ENCODE assay signal across 8 cellular contexts in the genomic region with DNA sequence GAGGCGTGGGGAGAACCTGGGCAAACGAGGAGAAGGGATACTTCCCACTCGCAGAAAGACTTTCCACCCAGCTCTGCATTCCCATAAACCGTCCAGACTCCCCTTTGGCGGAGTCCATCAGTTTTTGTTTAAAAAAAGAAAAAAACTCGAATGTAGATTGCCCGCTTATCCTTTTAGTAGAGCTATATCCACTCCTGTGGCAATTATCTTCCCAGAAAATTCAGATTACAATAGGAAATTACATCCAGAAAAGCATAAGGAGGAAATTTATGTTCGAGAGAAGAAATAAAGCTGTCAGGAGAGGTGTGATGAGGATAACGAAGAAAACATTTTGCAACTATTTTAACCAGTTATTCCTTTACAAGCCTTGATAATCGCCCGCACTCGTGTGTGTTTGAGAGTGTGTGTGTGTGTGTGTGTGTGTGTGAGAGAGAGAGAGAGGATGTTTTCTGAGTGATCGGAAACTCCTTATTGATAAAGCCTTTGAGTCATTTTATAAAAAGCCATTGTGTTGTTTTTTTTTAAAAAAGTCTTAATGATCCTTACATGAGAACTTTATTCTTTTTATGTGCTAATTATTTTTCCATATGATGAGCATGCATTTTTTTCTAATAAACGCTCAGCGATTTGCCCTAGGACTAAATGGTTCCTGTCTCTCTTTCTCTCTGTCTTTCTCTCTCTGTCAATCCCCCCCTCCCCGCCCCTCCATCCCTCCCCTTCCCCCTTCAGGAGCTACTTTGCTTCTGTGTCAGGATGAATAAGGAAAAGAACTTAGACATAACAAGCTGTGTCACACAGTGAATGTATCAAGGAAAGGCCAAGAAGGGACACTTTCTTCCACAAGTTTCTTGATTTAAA. TPM values are rescaled to one million over a fixed set of nuclear protein-coding genes. Genes with fewer than 3 reads are reported as not detected.
A peak's percentile ranks its signal among the peaks of the same experiment; 100 is the strongest.
DNase-seq lines count a peak whose midpoint lies in the region; ATAC-seq and TF ChIP-seq lines count a peak whose summit lies in the region.

No MANE protein-coding gene starts in this region.

- TF ChIP-seq CTCF in retinal pigment epithelial cell (conservative IDR thresholded peaks at IDR 0.05; ENCODE audit: low read depth, low read length): no peak

- peaks cover 29% of the 10 kb centered on the region for H3K36me3 Mint-ChIP-seq in activated T-helper 17 cell treated with anti-CD3 and anti-CD28 coated beads, Interleukin-2, amount 50 U/mL, for 72 hours (ENCODE audit: low read depth)

- peaks cover 17% of the 10 kb centered on the region for H3K4me1 Mint-ChIP-seq in activated T-helper 17 cell treated with anti-CD3 and anti-CD28 coated beads, Interleukin-2, amount 50 U/mL, for 72 hours

- H3K4me3 ChIP-seq in retinal pigment epithelial cell (ENCODE audit: low read length): peak overlapping the region; percentile 90

- no peaks in the 10 kb centered on the region for H3K27me3 Mint-ChIP-seq in activated T-helper 17 cell treated with anti-CD3 and anti-CD28 coated beads, Interleukin-2, amount 50 U/mL, for 72 hours

- peak; percentile 6 for DNase-seq in COLO668 (lab: John Stamatoyannopoulos, UW; ENCODE audit: unreplicated experiment)
- DNase-seq in LoVo (ENCODE audit: low spot score): peak; percentile 5
- peak; percentile 13 for DNase-seq in glomerular visceral epithelial cell (ENCODE audit: extremely low spot score)
- no peak for DNase-seq in retinal pigment epithelial cell (ENCODE audit: low read depth)
- no peak for DNase-seq in SIG-M5 treated with dmso at 0.1 percent for 504 hours (lab: John Stamatoyannopoulos, UW; ENCODE audit: unreplicated experiment)

- H3K27ac Mint-ChIP-seq in activated T-helper 17 cell treated with anti-CD3 and anti-CD28 coated beads, Interleukin-2, amount 50 U/mL, for 72 hours: peak overlapping the region; percentile 96

- no peak for ATAC-seq in activated T-helper 17 cell treated with anti-CD3 and anti-CD28 coated beads, Interleukin-2, amount 50 U/mL, for 72 hours (replicated peaks)
- ATAC-seq in GM18870 (IDR thresholded peaks at IDR 0.05; ENCODE audit: unreplicated experiment) (no peak), HG02852 (IDR thresholded peaks at IDR 0.05; ENCODE audit: unreplicated experiment) (no peak)

- no peak overlapping the region for H3K4me3 Mint-ChIP-seq in activated T-helper 17 cell treated with anti-CD3 and anti-CD28 coated beads, Interleukin-2, amount 50 U/mL, for 72 hours

- H3K9me3 Mint-ChIP-seq in activated T-helper 17 cell treated with anti-CD3 and anti-CD28 coated beads, Interleukin-2, amount 50 U/mL, for 72 hours: no peaks in the 10 kb centered on the region

RNA-seq across cellular contexts. Expression of gene PPP3R1, which starts 1.1 kb away (rescaled TPM):
- 10 to 100 TPM; 54.1 to 70.0 TPM for total RNA-seq in activated T-helper 17 cell treated with anti-CD3 and anti-CD28 coated beads, Interleukin-2, amount 50 U/mL, for 72 hours

Comparison
In these comparisons a context has a peak if more than half of its experiments do, and no peak if none do; other contexts are left out.
1. DNase-seq: peak in COLO668 (single experiment), LoVo (single experiment) and glomerular visceral epithelial cell (single experiment); none in retinal pigment epithelial cell (single experiment) and SIG-M5 treated with dmso at 0.1 percent for 504 hours (single experiment).